1 cellular context compared by ENCODE assay signal in genomic region chr20:37711001-37711400, GRCh38.
TF ChIP-seq lines count a peak whose summit lies in the region.

No MANE protein-coding gene starts in this region.

TF ChIP-seq in K562, 482 proteins besides CTCF, POLR2A, EP300 and RAD21 (continued from another document):
- TF ChIP-seq CHD7 (IDR thresholded peaks at IDR 0.05; ENCODE audit: low read depth, low read length) (no peak), ARID1B (IDR thresholded peaks at IDR 0.05) (peak; percentile 75), RCOR1 (IDR thresholded peaks at IDR 0.05; ENCODE audit: borderline replicate concordance in 1 of 2, low read depth in 2 of 2, low read length in 2 of 2) (peak in 1 of 2 experiments; percentile 40; a peak in 1 of 4 replicates), SMARCA4 (IDR thresholded peaks at IDR 0.05) (peak; percentile 57; the same call in 1 of the 2 replicates), ZNF318 (IDR thresholded peaks at IDR 0.05; ENCODE audit: borderline replicate concordance in 1 of 2, low read depth in 1 of 2) (no peak), JUND (IDR thresholded peaks at IDR 0.05; ENCODE audit: borderline replicate concordance, low read depth, low read length) (0 out of 2 replicates have a peak, but pooled peaks have one; percentile 23), JUND (tag; IDR thresholded peaks at IDR 0.05; ENCODE audit: borderline replicate concordance, low read depth, low read length) (0 out of 3 replicates have a peak, but pooled peaks have one; percentile 35), GATAD2A (IDR thresholded peaks at IDR 0.05) (peak; percentile 67; the same call in 1 of the 2 replicates), MEIS2 (IDR thresholded peaks at IDR 0.05; ENCODE audit: partially characterized antibody) (peak; percentile 58), TEAD4 (IDR thresholded peaks at IDR 0.05; ENCODE audit: low read length) (peak; percentile 80), TEAD4 (CRISPR knock-in tag; IDR thresholded peaks at IDR 0.05; ENCODE audit: borderline replicate concordance) (no peak), FOXJ3 (CRISPR knock-in tag; IDR thresholded peaks at IDR 0.05) (peak; percentile 100), CBFA2T2 (conservative IDR thresholded peaks at IDR 0.05) (peak; percentile 63), EP400 (IDR thresholded peaks at IDR 0.05) (peak; percentile 14; the same call in 1 of the 2 replicates), MAFG (tag; conservative IDR thresholded peaks at IDR 0.05) (0 out of 2 replicates have a peak, but pooled peaks have one; percentile 16), RBM15 (IDR thresholded peaks at IDR 0.05; ENCODE audit: insufficient read depth, low read length) (no peak), MAFK (IDR thresholded peaks at IDR 0.05; ENCODE audit: low read length) (no peak), SETDB1 (IDR thresholded peaks at IDR 0.05; ENCODE audit: low read length) (no peak), MTA2 (IDR thresholded peaks at IDR 0.05; ENCODE audit: low read depth) (0 out of 2 replicates have a peak, but pooled peaks have one; percentile 36), FOXJ2 (tag; IDR thresholded peaks at IDR 0.05) (peak; percentile 96), SMARCE1 (IDR thresholded peaks at IDR 0.05) (peak; percentile 32; the same call in 1 of the 2 replicates), NCOR1 (IDR thresholded peaks at IDR 0.05) (peak; percentile 47; the same call in 1 of the 2 replicates)
